ENCODE assay signal across 1 cellular context in the genomic region with DNA sequence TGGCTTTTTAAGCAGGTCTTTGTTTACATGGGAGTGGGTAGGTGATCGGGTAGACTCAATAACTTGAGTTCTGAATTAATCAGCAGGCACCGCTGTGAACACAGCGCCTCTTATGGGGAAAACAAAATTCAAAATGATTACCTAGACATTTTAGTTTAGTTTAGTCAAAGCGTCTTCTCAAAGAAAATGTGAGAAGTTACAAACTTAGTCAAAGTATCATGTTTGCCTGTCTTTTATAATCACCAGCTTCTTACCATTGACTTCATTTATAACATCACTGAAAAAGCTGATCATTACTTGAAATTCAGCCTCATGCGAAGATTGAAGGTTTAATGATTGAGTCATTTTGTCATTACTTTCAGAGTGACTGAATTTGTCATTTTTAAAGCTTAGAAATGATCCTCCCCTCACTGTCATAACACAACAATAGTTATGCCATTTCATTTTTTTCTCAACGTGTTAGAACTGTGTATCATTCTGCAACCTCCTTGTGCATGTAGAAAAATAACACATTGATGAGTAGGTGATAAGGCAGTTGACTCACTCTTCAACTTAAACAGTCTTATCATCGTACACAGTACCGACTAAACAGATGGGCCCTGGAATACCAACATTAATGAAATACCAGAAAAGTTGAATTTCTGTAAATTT.
TF ChIP-seq lines count a peak whose summit lies in the region.

No MANE protein-coding gene starts in this region.

TF ChIP-seq in WTC11, 78 proteins besides CTCF, POLR2A, EP300 and RAD21 (continued from another document):
- TF ChIP-seq, protein P1, sequence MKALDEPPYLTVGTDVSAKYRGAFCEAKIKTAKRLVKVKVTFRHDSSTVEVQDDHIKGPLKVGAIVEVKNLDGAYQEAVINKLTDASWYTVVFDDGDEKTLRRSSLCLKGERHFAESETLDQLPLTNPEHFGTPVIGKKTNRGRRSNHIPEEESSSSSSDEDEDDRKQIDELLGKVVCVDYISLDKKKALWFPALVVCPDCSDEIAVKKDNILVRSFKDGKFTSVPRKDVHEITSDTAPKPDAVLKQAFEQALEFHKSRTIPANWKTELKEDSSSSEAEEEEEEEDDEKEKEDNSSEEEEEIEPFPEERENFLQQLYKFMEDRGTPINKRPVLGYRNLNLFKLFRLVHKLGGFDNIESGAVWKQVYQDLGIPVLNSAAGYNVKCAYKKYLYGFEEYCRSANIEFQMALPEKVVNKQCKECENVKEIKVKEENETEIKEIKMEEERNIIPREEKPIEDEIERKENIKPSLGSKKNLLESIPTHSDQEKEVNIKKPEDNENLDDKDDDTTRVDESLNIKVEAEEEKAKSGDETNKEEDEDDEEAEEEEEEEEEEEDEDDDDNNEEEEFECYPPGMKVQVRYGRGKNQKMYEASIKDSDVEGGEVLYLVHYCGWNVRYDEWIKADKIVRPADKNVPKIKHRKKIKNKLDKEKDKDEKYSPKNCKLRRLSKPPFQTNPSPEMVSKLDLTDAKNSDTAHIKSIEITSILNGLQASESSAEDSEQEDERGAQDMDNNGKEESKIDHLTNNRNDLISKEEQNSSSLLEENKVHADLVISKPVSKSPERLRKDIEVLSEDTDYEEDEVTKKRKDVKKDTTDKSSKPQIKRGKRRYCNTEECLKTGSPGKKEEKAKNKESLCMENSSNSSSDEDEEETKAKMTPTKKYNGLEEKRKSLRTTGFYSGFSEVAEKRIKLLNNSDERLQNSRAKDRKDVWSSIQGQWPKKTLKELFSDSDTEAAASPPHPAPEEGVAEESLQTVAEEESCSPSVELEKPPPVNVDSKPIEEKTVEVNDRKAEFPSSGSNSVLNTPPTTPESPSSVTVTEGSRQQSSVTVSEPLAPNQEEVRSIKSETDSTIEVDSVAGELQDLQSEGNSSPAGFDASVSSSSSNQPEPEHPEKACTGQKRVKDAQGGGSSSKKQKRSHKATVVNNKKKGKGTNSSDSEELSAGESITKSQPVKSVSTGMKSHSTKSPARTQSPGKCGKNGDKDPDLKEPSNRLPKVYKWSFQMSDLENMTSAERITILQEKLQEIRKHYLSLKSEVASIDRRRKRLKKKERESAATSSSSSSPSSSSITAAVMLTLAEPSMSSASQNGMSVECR (CRISPR knock-in tag; IDR thresholded peaks at IDR 0.05; ENCODE audit: borderline replicate concordance), result no peak
